26 cellular contexts compared by ENCODE assay signal in the genomic region with DNA sequence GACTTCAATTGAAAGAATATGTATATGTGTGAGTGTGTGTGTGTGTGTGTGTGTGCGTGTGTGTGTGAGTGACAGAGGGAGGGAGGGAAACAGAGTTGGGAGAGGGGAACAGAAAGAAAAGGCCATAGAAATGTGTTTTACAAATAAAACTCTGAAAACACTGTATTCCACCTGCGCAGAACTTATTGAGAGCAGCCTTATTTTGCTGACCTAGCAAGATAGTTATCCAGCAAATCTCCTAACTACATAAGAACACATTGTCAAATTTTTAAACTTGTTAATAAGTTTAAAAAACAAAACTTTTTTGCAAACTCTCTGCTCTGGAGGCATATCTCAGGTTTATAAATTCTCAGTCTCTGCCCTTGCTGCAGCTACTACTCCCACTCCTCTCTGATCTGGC.
A peak's percentile ranks its signal among the peaks of the same experiment; 100 is the strongest.
DNase-seq lines count a peak whose midpoint lies in the region; ATAC-seq, FAIRE-seq and TF ChIP-seq lines count a peak whose summit lies in the region.
"Had no signal": no experiment of that assay in that cellular context is flagged by ENCODE, and none has a peak within 500 bp of the region (broad histone marks: within the 10 kb centered on the region; RNA-seq: fewer than 3 reads in every experiment).

No MANE protein-coding gene starts in this region.

- no peaks in the 10 kb centered on the region for H3K4me1 Mint-ChIP-seq in activated CD8-positive, alpha-beta T cell treated with anti-CD3 and anti-CD28 coated beads for 36 hours (ENCODE audit: low read depth)
- H3K4me1 Mint-ChIP-seq: CD14-positive monocyte; CD4-positive, alpha-beta memory T cell; CD4-positive, CD25-positive, alpha-beta regulatory T cell; CD8-positive, alpha-beta memory T cell had no signal

- H3K79me2 ChIP-seq in K562 (ENCODE audit: control insufficient read depth, insufficient read depth, low read length) (no peaks in the 10 kb centered on the region), hepatocyte (no peaks in the 10 kb centered on the region)

- in situ Hi-C loops in K562 (cut with MboI), result no loop called here

- no peak overlapping the region for H3K4me3 ChIP-seq in cardiac muscle cell
- no peak overlapping the region for H3K4me3 ChIP-seq in A549
- no peak overlapping the region for H3K4me3 ChIP-seq in K562
- no peak overlapping the region for H3K4me3 ChIP-seq in hepatocyte
- H3K4me3 ChIP-seq: BLaER1, GM12878 had no signal

- H4K20me1 ChIP-seq in K562 (replicated peaks; ENCODE audit: control insufficient read depth, insufficient read depth, low read length), result no peaks in the 10 kb centered on the region
- no peaks in the 10 kb centered on the region for H4K20me1 ChIP-seq in hepatocyte (ENCODE audit: insufficient read depth, poor library complexity, severe bottlenecking)
- H4K20me1 ChIP-seq: BLaER1 had no signal

- TF ChIP-seq POLR2A in A549 (IDR thresholded peaks at IDR 0.05; ENCODE audit: low read length) (no peak), K562 (conservative IDR thresholded peaks at IDR 0.05) (no peak)

- H3K9me1 ChIP-seq in K562 (ENCODE audit: control insufficient read depth, insufficient read depth, low read length), result no peaks in the 10 kb centered on the region

- H2AFZ ChIP-seq in K562 (ENCODE audit: low read depth, low read length) (no peak overlapping the region), hepatocyte (no peak overlapping the region)

- H3K36me3 ChIP-seq in cardiac muscle cell (no peaks in the 10 kb centered on the region), K562 (ENCODE audit: control insufficient read depth, insufficient read depth, low read length) (no peaks in the 10 kb centered on the region), hepatocyte (replicated peaks; ENCODE audit: insufficient read depth, low read depth) (no peaks in the 10 kb centered on the region)
- H3K36me3 ChIP-seq: BE2C, BLaER1 had no signal

- H3K9me3 Mint-ChIP-seq in activated CD8-positive, alpha-beta T cell treated with anti-CD3 and anti-CD28 coated beads for 36 hours, result no peaks in the 10 kb centered on the region
- H3K9me3 Mint-ChIP-seq: CD4-positive, alpha-beta memory T cell had no signal

- H3K9me3 ChIP-seq in cardiac muscle cell (ENCODE audit: low read depth), result no peaks in the 10 kb centered on the region
- H3K9me3 ChIP-seq in A549, result no peaks in the 10 kb centered on the region
- H3K9me3 ChIP-seq in K562 (replicated peaks; ENCODE audit: control insufficient read depth, insufficient read depth, low read depth, low read length), result no peaks in the 10 kb centered on the region
- no peaks in the 10 kb centered on the region for H3K9me3 ChIP-seq in hepatocyte (ENCODE audit: low read depth)
- H3K9me3 ChIP-seq: BE2C, BLaER1 had no signal

- H3K27ac Mint-ChIP-seq in activated CD8-positive, alpha-beta T cell treated with anti-CD3 and anti-CD28 coated beads for 36 hours, result no peak overlapping the region
- H3K27ac Mint-ChIP-seq: CD14-positive monocyte; CD4-positive, CD25-positive, alpha-beta regulatory T cell; CD8-positive, alpha-beta memory T cell had no signal

- 80% methylated on average over 2 of the region's 2 CpGs for WGBS in A549 (ENCODE audit: missing lambda C conversion rate)
- 86% methylated on average over 2 of the region's 2 CpGs for WGBS in K562 (ENCODE audit: insufficient coverage, low coverage, missing lambda C conversion rate)
- WGBS in hepatocyte (ENCODE audit: low lambda C conversion rate, missing lambda C conversion rate), result 95% methylated on average over 2 of the region's 2 CpGs

- no peak for TF ChIP-seq RAD21 in A549 (conservative IDR thresholded peaks at IDR 0.05 in 1 of 2, IDR thresholded peaks at IDR 0.05 in 1 of 2)
- no peak for TF ChIP-seq RAD21 in K562 (CRISPR knock-in tag; conservative IDR thresholded peaks at IDR 0.05 in 1 of 2, IDR thresholded peaks at IDR 0.05 in 1 of 2)

- no peak for TF ChIP-seq CTCF in cardiac muscle cell (IDR thresholded peaks at IDR 0.05; ENCODE audit: low read depth, low read length)
- no peak for TF ChIP-seq CTCF in A549 (IDR thresholded peaks at IDR 0.05)
- TF ChIP-seq CTCF in K562 (IDR thresholded peaks at IDR 0.05 in 2 of 3, conservative IDR thresholded peaks at IDR 0.05 in 1 of 3; ENCODE audit: insufficient read depth in 2 of 3, low read depth in 1 of 3, low read length in 3 of 3), result no peak
- TF ChIP-seq CTCF in hepatocyte (IDR thresholded peaks at IDR 0.05; ENCODE audit: poor library complexity), result no peak
- TF ChIP-seq CTCF in activated CD8-positive, alpha-beta T cell treated with anti-CD3 and anti-CD28 coated beads for 36 hours (IDR thresholded peaks at IDR 0.05), result no peak

- ATAC-seq in Right ventricle myocardium inferior, result no peak
- ATAC-seq in A549, result no peak
- no peak for ATAC-seq in K562
- no peak for ATAC-seq in activated CD8-positive, alpha-beta T cell treated with anti-CD3 and anti-CD28 coated beads for 36 hours
- ATAC-seq: GM12878 had no signal

- no peak overlapping the region for H3K9ac ChIP-seq in K562 (ENCODE audit: insufficient read depth in 1 of 2, low read depth in 2 of 2, low read length in 2 of 2)
- H3K9ac ChIP-seq: BLaER1 had no signal

- H3K27me3 Mint-ChIP-seq in activated CD8-positive, alpha-beta T cell treated with anti-CD3 and anti-CD28 coated beads for 36 hours, result no peaks in the 10 kb centered on the region
- H3K27me3 Mint-ChIP-seq: CD4-positive, CD25-positive, alpha-beta regulatory T cell had no signal

- intact Hi-C loops in Right ventricle myocardium inferior (cut with DNase I) (no loop called here), K562 (cut with micrococcal nuclease) (no loop called here)
- intact Hi-C loops in activated CD8-positive, alpha-beta T cell treated with anti-CD3 and anti-CD28 coated beads for 36 hours (cut with micrococcal nuclease), result no loop called here

- POLR2A ChIA-PET in A549 (lab: Yijun Ruan, JAX), result no interaction called here
- POLR2A ChIA-PET in K562 (lab: Yijun Ruan, JAX), result no interaction called here
- POLR2A ChIA-PET in activated CD8-positive, alpha-beta T cell treated with anti-CD3 and anti-CD28 coated beads for 36 hours (lab: Charles Lee), result no interaction called here

- FAIRE-seq in A549 (lab: Jason Lieb, UNC) (no peak), K562 (lab: Jason Lieb, UNC) (no peak)
- FAIRE-seq: GM12878, GM12892, GM18507 had no signal

- H3K27ac ChIP-seq in cardiac muscle cell (peak overlapping the region; percentile 48), A549 (no peak overlapping the region), K562 (ENCODE audit: extremely low read depth, low read depth, low read length) (no peak overlapping the region), hepatocyte (no peak overlapping the region)
- H3K27ac ChIP-seq: 22Rv1, BLaER1 had no signal

- H3K36me3 Mint-ChIP-seq in activated CD8-positive, alpha-beta T cell treated with anti-CD3 and anti-CD28 coated beads for 36 hours (ENCODE audit: low read depth), result no peaks in the 10 kb centered on the region
- H3K36me3 Mint-ChIP-seq: CD14-positive monocyte; CD4-positive, alpha-beta memory T cell; CD4-positive, CD25-positive, alpha-beta regulatory T cell; CD8-positive, alpha-beta memory T cell had no signal

- CTCF ChIA-PET in A549 (lab: Yijun Ruan, JAX) (no interaction called here), K562 (lab: Yijun Ruan, JAX; ENCODE audit: low intra/inter-chr PET ratio) (no interaction called here)
- CTCF ChIA-PET in activated CD8-positive, alpha-beta T cell treated with anti-CD3 and anti-CD28 coated beads for 36 hours (lab: Charles Lee), result no interaction called here

- no peak overlapping the region for H3K4me2 ChIP-seq in A549
- no peak overlapping the region for H3K4me2 ChIP-seq in K562 (ENCODE audit: insufficient read depth, low read length)
- no peak overlapping the region for H3K4me2 ChIP-seq in hepatocyte
- H3K4me2 ChIP-seq: BLaER1 had no signal

- DNase-seq in cardiac muscle cell (ENCODE audit: low read depth in 1 of 2, low spot score in 1 of 2) (no peak), Right ventricle myocardium inferior (ENCODE audit: missing footprints) (no peak), A549 (ENCODE audit: low read depth in 1 of 2, low spot score in 1 of 2) (no peak), K562 (ENCODE audit: extremely low read depth in 1 of 4, low spot score in 3 of 4) (no peak), hepatocyte (ENCODE audit: low spot score) (no peak)
- no peak for DNase-seq in activated CD8-positive, alpha-beta T cell treated with anti-CD3 and anti-CD28 coated beads for 36 hours
- DNase-seq: ACHN; BE2C; C1 segment of cervical spinal cord; CD4-positive, alpha-beta memory T cell; CD4-positive, CD25-positive, alpha-beta regulatory T cell; CD8-positive, alpha-beta memory T cell; COR-L47; DMS 273 treated with DMSO at 0.1 percent for 48 hours; DMS153; DMS53; DMS79; DND-41; EL; GDM1 had no signal

- H3K9me2 ChIP-seq in hepatocyte (replicated peaks; ENCODE audit: insufficient read depth), result no peaks in the 10 kb centered on the region

- H3K4me1 ChIP-seq in cardiac muscle cell (ENCODE audit: low read depth) (peaks cover 42% of the 10 kb centered on the region), A549 (no peaks in the 10 kb centered on the region), K562 (replicated peaks in 1 of 2; ENCODE audit: control insufficient read depth in 2 of 2, insufficient read depth in 2 of 2, low read length in 2 of 2) (no peaks in the 10 kb centered on the region), hepatocyte (ENCODE audit: insufficient read depth) (no peaks in the 10 kb centered on the region)
- H3K4me1 ChIP-seq: BE2C, BLaER1 had no signal

- no TSS peak for BruUV-seq in K562 (replicated peaks; lab: Mats Ljungman, UMichigan)

- H3K4me3 Mint-ChIP-seq in activated CD8-positive, alpha-beta T cell treated with anti-CD3 and anti-CD28 coated beads for 36 hours, result no peak overlapping the region
- H3K4me3 Mint-ChIP-seq: CD4-positive, alpha-beta memory T cell; CD4-positive, CD25-positive, alpha-beta regulatory T cell; CD8-positive, alpha-beta memory T cell had no signal

- no peaks in the 10 kb centered on the region for H3K27me3 ChIP-seq in cardiac muscle cell
- no peaks in the 10 kb centered on the region for H3K27me3 ChIP-seq in K562 (ENCODE audit: control insufficient read depth in 2 of 2, insufficient read depth in 2 of 2, low read length in 2 of 2)
- no peaks in the 10 kb centered on the region for H3K27me3 ChIP-seq in hepatocyte
- H3K27me3 ChIP-seq: BLaER1 had no signal

- TF ChIP-seq EP300 in A549 (IDR thresholded peaks at IDR 0.05), result no peak
- TF ChIP-seq EP300 in K562 (IDR thresholded peaks at IDR 0.05; ENCODE audit: low read length), result no peak

TF ChIP-seq in A549, 52 proteins besides CTCF, POLR2A, EP300 and RAD21:
- TF ChIP-seq MAFK (IDR thresholded peaks at IDR 0.05; ENCODE audit: partially characterized antibody) (peak; percentile 58), HOXA7 (CRISPR knock-in tag; IDR thresholded peaks at IDR 0.05) (no peak)

TF ChIP-seq in K562, 482 proteins besides CTCF, POLR2A, EP300 and RAD21 (continues in another document):
- TF ChIP-seq NFE2L1 (tag; IDR thresholded peaks at IDR 0.05; ENCODE audit: borderline replicate concordance, low read depth) (no peak), C11orf30 (IDR thresholded peaks at IDR 0.05; ENCODE audit: low read depth) (peak; percentile 74), DLX4 (CRISPR knock-in tag; IDR thresholded peaks at IDR 0.05) (no peak), FOXJ2 (tag; IDR thresholded peaks at IDR 0.05) (no peak), MAFG (tag; conservative IDR thresholded peaks at IDR 0.05) (peak; percentile 72)
